1 cellular context compared by ENCODE assay signal in the genomic region with DNA sequence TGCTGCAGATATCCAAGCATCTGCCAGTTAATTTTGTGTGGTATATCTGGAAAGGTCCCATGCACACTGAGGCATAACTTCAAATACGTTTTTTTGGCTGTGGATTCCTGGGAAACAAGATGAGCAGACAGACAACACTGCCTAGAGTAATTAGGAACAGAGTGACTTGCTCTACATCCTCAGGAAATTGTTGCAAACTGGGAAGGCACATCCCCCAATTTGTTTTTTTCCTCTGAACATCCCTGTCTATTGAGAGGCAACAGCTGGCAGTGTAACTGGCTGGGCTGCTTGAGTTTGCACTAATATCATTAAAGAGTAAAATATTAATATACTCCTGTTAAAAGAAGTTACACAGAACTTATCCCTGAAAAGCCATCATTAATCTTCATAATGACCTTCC.
TF ChIP-seq lines count a peak whose summit lies in the region.

No MANE protein-coding gene starts in this region.

TF ChIP-seq in GM23338, 12 proteins besides CTCF, POLR2A, EP300 and RAD21:
- no peak for TF ChIP-seq ZNF331 (CRISPR knock-in tag; IDR thresholded peaks at IDR 0.05; ENCODE audit: low read depth)
- TF ChIP-seq EZH2 (IDR thresholded peaks at IDR 0.05; ENCODE audit: low read depth, unreplicated experiment), result no peak
- TF ChIP-seq ZNF114 (CRISPR knock-in tag; IDR thresholded peaks at IDR 0.05), result no peak
- TF ChIP-seq CREB1 (CRISPR knock-in tag; IDR thresholded peaks at IDR 0.05; ENCODE audit: low read depth), result no peak
- no peak for TF ChIP-seq ETS1 (IDR thresholded peaks at IDR 0.05)
- no peak for TF ChIP-seq ZNF462 (CRISPR knock-in tag; IDR thresholded peaks at IDR 0.05)
- no peak for TF ChIP-seq STAT1 (IDR thresholded peaks at IDR 0.05; ENCODE audit: unreplicated experiment)
- TF ChIP-seq POLR2AphosphoS5 (IDR thresholded peaks at IDR 0.05; ENCODE audit: low read depth), result no peak
